ENCODE assay signal across 15 cellular contexts in genomic region chr2:119838179-119838578, GRCh38.
A peak's percentile ranks its signal among the peaks of the same experiment; 100 is the strongest.
DNase-seq lines count a peak whose midpoint lies in the region; ATAC-seq and TF ChIP-seq lines count a peak whose summit lies in the region.
"Had no signal": no experiment of that assay in that cellular context is flagged by ENCODE, and none has a peak within 500 bp of the region (broad histone marks: within the 10 kb centered on the region; RNA-seq: fewer than 3 reads in every experiment).

No MANE protein-coding gene starts in this region.

- H3K4me3 ChIP-seq in mucosa of descending colon, result no peak overlapping the region
- no peak overlapping the region for H3K4me3 ChIP-seq in esophagus muscularis mucosa
- H3K4me3 ChIP-seq: tibial nerve had no signal

- H3T11ph ChIP-seq in H9 (ENCODE audit: low read length), result no peak overlapping the region

- H3K36me3 ChIP-seq in mucosa of descending colon (ENCODE audit: low read depth) (no peaks in the 10 kb centered on the region), esophagus muscularis mucosa (no peaks in the 10 kb centered on the region)

- no peak overlapping the region for H3K4me2 ChIP-seq in H9 (ENCODE audit: insufficient read depth, insufficient read length, low read length)

- no peak overlapping the region for H4K91ac ChIP-seq in H9 (ENCODE audit: insufficient read length, low read depth, low read length)

- H2BK20ac ChIP-seq in H9 (ENCODE audit: low read depth, low read length, poor library complexity, severe bottlenecking), result no peak overlapping the region

- DNase-seq in NCI-H748 (lab: John Stamatoyannopoulos, UW; ENCODE audit: unreplicated experiment) (peak; percentile 1), NCI-H748 treated with DMSO at 0.1 percent for 48 hours (lab: John Stamatoyannopoulos, UW) (no peak), H9 (no peak), mucosa of descending colon (peak in 2 of 3 donors; percentile 23 to 36), esophagus muscularis mucosa (ENCODE audit: extremely low spot score) (no peak)
- DNase-seq: amygdala; foreskin fibroblast; NCI-H1092 treated with DMSO at 0.1 percent for 48 hours; NCI-H524; stimulated activated CD4-positive, alpha-beta T cell treated with anti-CD3 and anti-CD28 coated beads, Interleukin-15, amount 100 ng/mL, for 24 hours had no signal

- H3K79me2 ChIP-seq in H9 (ENCODE audit: insufficient read depth, low read length), result no peaks in the 10 kb centered on the region; the same call in 1 of the 2 replicates

- no CpG with 5 or more reads among the region's 5 CpGs for WGBS in H9 (ENCODE audit: extremely low coverage, insufficient read length, low lambda C conversion rate)
- 59% methylated on average over 5 of the region's 5 CpGs for WGBS in esophagus muscularis mucosa

- H3K27me3 ChIP-seq in H9 (ENCODE audit: insufficient read depth, low read length), result no peaks in the 10 kb centered on the region
- H3K27me3 ChIP-seq in esophagus muscularis mucosa, result no peaks in the 10 kb centered on the region
- H3K27me3 ChIP-seq: tibial nerve had no signal

- H3K27me3 Mint-ChIP-seq in H9 (ENCODE audit: low read depth), result no peaks in the 10 kb centered on the region
- H3K27me3 Mint-ChIP-seq in brain, result no peaks in the 10 kb centered on the region

- H2BK5ac ChIP-seq in H9 (ENCODE audit: insufficient read length, low read length), result no peak overlapping the region

- H3K23ac ChIP-seq in H9 (ENCODE audit: insufficient read length, low read depth, low read length), result no peak overlapping the region

- TF ChIP-seq EP300 in esophagus muscularis mucosa (IDR thresholded peaks at IDR 0.05), result no peak

- H4K20me1 ChIP-seq in H9 (ENCODE audit: control insufficient read depth, insufficient read depth, insufficient read length), result no peaks in the 10 kb centered on the region

- no peak overlapping the region for H4K5ac ChIP-seq in H9 (ENCODE audit: insufficient read length, low read depth, low read length)

- H3K27ac Mint-ChIP-seq in H9, result peak overlapping the region in 2 of 3 experiments; percentile 59 to 94; a peak in 3 of 7 replicates
- H3K27ac Mint-ChIP-seq in brain, result peak overlapping the region in 3 of 5 experiments; percentile 27 to 58 (median 39)

- no peak overlapping the region for H3K9ac ChIP-seq in H9 (ENCODE audit: extremely low read depth, insufficient read length, low read length)
- H3K9ac ChIP-seq: parathyroid adenoma had no signal

- no peaks in the 10 kb centered on the region for H3K9me3 ChIP-seq in H9 (ENCODE audit: control insufficient read depth, low read depth, low read length)
- no peaks in the 10 kb centered on the region for H3K9me3 ChIP-seq in mucosa of descending colon
- no peaks in the 10 kb centered on the region for H3K9me3 ChIP-seq in esophagus muscularis mucosa
- H3K9me3 ChIP-seq: tibial nerve had no signal

- H3K56ac ChIP-seq in H9 (ENCODE audit: insufficient read length, low read depth, low read length), result no peak overlapping the region

- ATAC-seq in mucosa of descending colon, result peak; percentile 61
- no peak for ATAC-seq in HG02852 (IDR thresholded peaks at IDR 0.05; ENCODE audit: unreplicated experiment)
- ATAC-seq in GM21717 (IDR thresholded peaks at IDR 0.05; ENCODE audit: unreplicated experiment), result no peak

- no peak overlapping the region for H2AFZ ChIP-seq in H9 (ENCODE audit: low read length)
- H2AFZ ChIP-seq: parathyroid adenoma had no signal

- H3K4me3 Mint-ChIP-seq in H9, result no peak overlapping the region
- no peak overlapping the region for H3K4me3 Mint-ChIP-seq in brain

- H3K27ac ChIP-seq in H9 (ENCODE audit: insufficient read length, low read depth, low read length) (no peak overlapping the region), esophagus muscularis mucosa (replicated peaks in 1 of 4) (no peak overlapping the region)
- H3K27ac ChIP-seq: parathyroid adenoma, tibial nerve had no signal

- H3K36me3 Mint-ChIP-seq in H9 (ENCODE audit: insufficient read depth in 1 of 3, low read depth in 3 of 3) (peaks cover 20 to 36% (median 22%) of the 10 kb centered on the region in 3 experiments), brain (peaks cover 56% of the 10 kb centered on the region)

- H3K9me3 Mint-ChIP-seq in H9 (peaks cover 9 to 20% of the 10 kb centered on the region in 2 experiments; a peak in 4 of 5 replicates), brain (peaks cover 15 to 25% (median 18%) of the 10 kb centered on the region in 5 experiments)

- peaks cover 15 to 16% of the 10 kb centered on the region in 2 experiments for H3K4me1 Mint-ChIP-seq in H9
- peaks cover 12% of the 10 kb centered on the region for H3K4me1 Mint-ChIP-seq in brain

- H2BK15ac ChIP-seq in H9 (ENCODE audit: low read depth, low read length), result no peak overlapping the region

- no peaks in the 10 kb centered on the region for H3K79me1 ChIP-seq in H9 (ENCODE audit: insufficient read depth, low read depth, low read length, poor library complexity, severe bottlenecking)

- no peak overlapping the region for H2BK120ac ChIP-seq in H9 (ENCODE audit: low read depth, low read length, poor library complexity, severe bottlenecking)

- no peak overlapping the region for H3K4ac ChIP-seq in H9 (ENCODE audit: low read depth, low read length)

- intact Hi-C loops in mucosa of descending colon (cut with DNase I, micrococcal nuclease) (no loop called here), esophagus muscularis mucosa (cut with DNase I) (no loop called here)

- no peaks in the 10 kb centered on the region for H3K23me2 ChIP-seq in H9 (ENCODE audit: insufficient read length, low read depth, low read length, poor library complexity, severe bottlenecking)

- no peak overlapping the region for H3K18ac ChIP-seq in H9 (ENCODE audit: insufficient read length, low read depth, low read length)

- H2BK12ac ChIP-seq in H9 (ENCODE audit: insufficient read length, low read depth, low read length), result no peak overlapping the region

- H4K8ac ChIP-seq in H9 (replicated peaks; ENCODE audit: insufficient read length, low read depth, low read length), result no peak overlapping the region

- H3K4me1 ChIP-seq in H9 (ENCODE audit: insufficient read depth, low read length) (no peaks in the 10 kb centered on the region; the same call in 1 of the 2 replicates), mucosa of descending colon (ENCODE audit: low read depth) (peaks cover 3% of the 10 kb centered on the region), esophagus muscularis mucosa (peaks cover 0 to 7% (median 3%) of the 10 kb centered on the region in 4 donors)
- H3K4me1 ChIP-seq: parathyroid adenoma, tibial nerve had no signal

- TF ChIP-seq CTCF in H9 (conservative IDR thresholded peaks at IDR 0.05) (no peak), brain (conservative IDR thresholded peaks at IDR 0.05) (no peak), mucosa of descending colon (IDR thresholded peaks at IDR 0.05) (no peak), esophagus muscularis mucosa (IDR thresholded peaks at IDR 0.05) (no peak)

- no peak overlapping the region for H3K14ac ChIP-seq in H9 (ENCODE audit: insufficient read depth, low read length)

- no peak for TF ChIP-seq POLR2A in esophagus muscularis mucosa (IDR thresholded peaks at IDR 0.05; ENCODE audit: low read depth)

- no peak overlapping the region for H2AK5ac ChIP-seq in H9 (ENCODE audit: insufficient read length, low read length)

Comparison
In these comparisons a context has a peak if more than half of its experiments do, and no peak if none do; other contexts are left out.
1. DNase-seq: peak in NCI-H748 (single experiment) and mucosa of descending colon (2 of 3); none in NCI-H748 treated with DMSO at 0.1 percent for 48 hours (single experiment), H9 (single experiment) and esophagus muscularis mucosa (single experiment).